In genomic region chr5:180456792-180457191, GRCh38 we compare ENCODE assay signal across 29 cellular contexts.
"Had no signal": no experiment of that assay in that cellular context is flagged by ENCODE, and none has a peak within 500 bp of the region (broad histone marks: within the 10 kb centered on the region; RNA-seq: fewer than 3 reads in every experiment).

No MANE protein-coding gene starts in this region.

- H3K4me3 ChIP-seq: ascending aorta, breast epithelium, cardiac muscle cell, colonic mucosa had no signal

- H3K4me1 ChIP-seq: ascending aorta, breast epithelium, colonic mucosa had no signal

- DNase-seq: activated B cell treated with CpG ODN at 0.5 μM for 24 hours; activated CD4-positive, alpha-beta memory T cell treated with anti-CD3 and anti-CD28 coated beads for 36 hours; activated CD4-positive, alpha-beta T cell treated with anti-CD3 and anti-CD28 coated beads for 48 hours; activated CD8-positive, alpha-beta memory T cell treated with anti-CD3 and anti-CD28 coated beads, Interleukin-2, amount 10 ng/mL, durations not matched to agents 7 days and 5 days; activated CD8-positive, alpha-beta memory T cell treated with anti-CD3 and anti-CD28 coated beads, Interleukin-2, amount 50 U/mL, for 4 hours; activated CD8-positive, alpha-beta T cell treated with anti-CD3 and anti-CD28 coated beads, Interleukin-2, amount 10 ng/mL, durations not matched to agents 7 days and 5 days; activated gamma-delta T cell; activated naive CD4-positive, alpha-beta T cell; activated naive CD4-positive, alpha-beta T cell treated with anti-CD3 and anti-CD28 coated beads, Interleukin-2, amount 10 ng/mL, durations not matched to agents 7 days and 5 days; activated naive CD8-positive, alpha-beta T cell treated with anti-CD3 and anti-CD28 coated beads, Interleukin-2, amount 10 ng/mL, durations not matched to agents 7 days and 5 days; activated T-cell treated with anti-CD3 and anti-CD28 coated beads, Interleukin-2, amount 50 U/mL, for 1 hour; activated T-cell treated with anti-CD3 and anti-CD28 coated beads, Interleukin-2, amount 50 U/mL, for 48 hours; central memory CD4-positive, alpha-beta T cell; cerebellar nuclear complex; colonic mucosa; effector CD8-positive, alpha-beta T cell; foreskin fibroblast; T1000; WERI-Rb-1 had no signal

- H3K9me3 Mint-ChIP-seq: activated B cell treated with CpG ODN at 0.5 μM for 24 hours; activated CD4-positive, alpha-beta memory T cell treated with anti-CD3 and anti-CD28 coated beads for 36 hours; activated naive CD4-positive, alpha-beta T cell treated with anti-CD3 and anti-CD28 coated beads, Interleukin-2, amount 10 ng/mL, durations not matched to agents 7 days and 5 days; activated naive CD4-positive, alpha-beta T cell treated with anti-CD3 and anti-CD28 coated beads, Interleukin-2, amount 50 U/mL, for 72 hours; activated T-helper 1 cell treated with anti-CD3 and anti-CD28 coated beads, Interleukin-12 subunit alpha, Interleukin-12 subunit beta, Interleukin-2, Interleukin-4 antibody, amounts not matched to agents 30 ng/mL and 10 ng/mL and 1 ng/mL, durations not matched to agents 14 hours and 24 hours and 36 hours; T-helper 2 cell treated with Interferon-gamma antibody and Interleukin-4, amounts not matched to agents 5 μg/mL and 100 μg/mL, for 36 hours had no signal

- H3K4me3 Mint-ChIP-seq: activated B cell treated with CpG ODN at 0.5 μM for 24 hours; activated CD4-positive, alpha-beta memory T cell treated with anti-CD3 and anti-CD28 coated beads for 36 hours; activated CD8-positive, alpha-beta memory T cell treated with anti-CD3 and anti-CD28 coated beads, Interleukin-2, amount 10 ng/mL, durations not matched to agents 7 days and 5 days; activated CD8-positive, alpha-beta T cell treated with anti-CD3 and anti-CD28 coated beads, Interleukin-2, amount 10 ng/mL, durations not matched to agents 7 days and 5 days; activated naive CD4-positive, alpha-beta T cell treated with anti-CD3 and anti-CD28 coated beads, Interleukin-2, amount 10 ng/mL, durations not matched to agents 7 days and 5 days; activated naive CD8-positive, alpha-beta T cell treated with anti-CD3 and anti-CD28 coated beads, Interleukin-2, amount 10 ng/mL, durations not matched to agents 7 days and 5 days; activated T-helper 1 cell treated with anti-CD3 and anti-CD28 coated beads, Interleukin-12 subunit alpha, Interleukin-12 subunit beta, Interleukin-2, Interleukin-4 antibody, amounts not matched to agents 30 ng/mL and 10 ng/mL and 1 ng/mL, durations not matched to agents 14 hours and 24 hours and 36 hours; brain; T-helper 2 cell treated with Interferon-gamma antibody and Interleukin-4, amounts not matched to agents 5 μg/mL and 100 μg/mL, for 36 hours had no signal

- H3K36me3 ChIP-seq: ascending aorta, breast epithelium, cardiac muscle cell, colonic mucosa, WERI-Rb-1 had no signal

- H3K4me1 Mint-ChIP-seq: activated B cell treated with CpG ODN at 0.5 μM for 24 hours; activated naive CD8-positive, alpha-beta T cell treated with anti-CD3 and anti-CD28 coated beads, Interleukin-2, amount 10 ng/mL, durations not matched to agents 7 days and 5 days had no signal

- H3K36me3 Mint-ChIP-seq: activated CD4-positive, alpha-beta memory T cell treated with anti-CD3 and anti-CD28 coated beads for 36 hours; activated CD8-positive, alpha-beta memory T cell treated with anti-CD3 and anti-CD28 coated beads, Interleukin-2, amount 10 ng/mL, durations not matched to agents 7 days and 5 days; activated naive CD4-positive, alpha-beta T cell treated with anti-CD3 and anti-CD28 coated beads, Interleukin-2, amount 10 ng/mL, durations not matched to agents 7 days and 5 days; activated naive CD4-positive, alpha-beta T cell treated with anti-CD3 and anti-CD28 coated beads, Interleukin-2, amount 50 U/mL, for 72 hours; activated naive CD8-positive, alpha-beta T cell treated with anti-CD3 and anti-CD28 coated beads, Interleukin-2, amount 10 ng/mL, durations not matched to agents 7 days and 5 days; brain had no signal

- H3K27me3 ChIP-seq: ascending aorta, breast epithelium, cardiac muscle cell, colonic mucosa had no signal

- H3K27ac ChIP-seq: ascending aorta, breast epithelium, cardiac muscle cell, colonic mucosa, epithelial cell of prostate, WERI-Rb-1 had no signal

- H3K27ac Mint-ChIP-seq: activated B cell treated with CpG ODN at 0.5 μM for 24 hours; activated CD4-positive, alpha-beta memory T cell treated with anti-CD3 and anti-CD28 coated beads for 36 hours; activated CD8-positive, alpha-beta memory T cell treated with anti-CD3 and anti-CD28 coated beads, Interleukin-2, amount 10 ng/mL, durations not matched to agents 7 days and 5 days; activated naive CD4-positive, alpha-beta T cell treated with anti-CD3 and anti-CD28 coated beads, Interleukin-2, amount 10 ng/mL, durations not matched to agents 7 days and 5 days; activated naive CD4-positive, alpha-beta T cell treated with anti-CD3 and anti-CD28 coated beads, Interleukin-2, amount 50 U/mL, for 72 hours; activated naive CD8-positive, alpha-beta T cell treated with anti-CD3 and anti-CD28 coated beads, Interleukin-2, amount 10 ng/mL, durations not matched to agents 7 days and 5 days; activated T-helper 1 cell treated with anti-CD3 and anti-CD28 coated beads, Interleukin-12 subunit alpha, Interleukin-12 subunit beta, Interleukin-2, Interleukin-4 antibody, amounts not matched to agents 30 ng/mL and 10 ng/mL and 1 ng/mL, durations not matched to agents 14 hours and 24 hours and 36 hours; brain; T-helper 2 cell treated with Interferon-gamma antibody and Interleukin-4, amounts not matched to agents 5 μg/mL and 100 μg/mL, for 36 hours had no signal

- H3K9me3 ChIP-seq: ascending aorta, colonic mucosa had no signal

- ATAC-seq: activated CD4-positive, CD25-positive, alpha-beta regulatory T cell treated with anti-CD3 and anti-CD28 coated beads, Interleukin-2, amount 50 U/mL, for 24 hours; activated CD8-positive, alpha-beta memory T cell treated with anti-CD3 and anti-CD28 coated beads, Interleukin-2, amount 10 ng/mL, durations not matched to agents 7 days and 5 days; activated CD8-positive, alpha-beta T cell treated with anti-CD3 and anti-CD28 coated beads, Interleukin-2, amount 10 ng/mL, durations not matched to agents 7 days and 5 days; activated naive CD4-positive, alpha-beta T cell treated with anti-CD3 and anti-CD28 coated beads, Interleukin-2, amount 50 U/mL, for 72 hours; esophagus mucosa had no signal
